ENCODE assay signal across 12 cellular contexts in the genomic region with DNA sequence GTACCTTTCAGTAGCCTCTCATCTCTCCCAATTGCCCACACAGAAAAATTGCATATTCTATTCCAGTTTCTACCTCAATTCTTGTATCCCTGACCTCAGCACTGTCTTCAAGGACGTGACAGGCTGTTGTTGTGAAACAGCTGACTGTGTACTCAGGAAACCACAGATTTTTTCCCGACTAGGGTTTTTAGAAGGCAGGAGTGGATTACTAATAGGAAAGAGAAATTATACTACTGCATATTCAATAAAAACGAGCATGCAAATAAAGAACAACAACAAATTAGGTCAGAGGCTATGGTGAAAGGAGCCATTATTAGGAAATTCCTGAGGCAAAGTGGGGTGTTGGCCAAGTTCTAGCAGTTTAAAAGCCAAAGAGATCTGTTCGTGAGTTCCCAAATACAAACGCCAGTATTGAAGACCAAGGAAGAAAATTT.
DNase-seq lines count a peak whose midpoint lies in the region; ATAC-seq and TF ChIP-seq lines count a peak whose summit lies in the region.
"Had no signal": no experiment of that assay in that cellular context is flagged by ENCODE, and none has a peak within 500 bp of the region (broad histone marks: within the 10 kb centered on the region; RNA-seq: fewer than 3 reads in every experiment).

No MANE protein-coding gene starts in this region.

- no peaks in the 10 kb centered on the region for H3K36me3 ChIP-seq in BE2C

- intact Hi-C loops in Right ventricle myocardium superior (cut with DNase I), result no loop called here

- DNase-seq in EH (ENCODE audit: low read depth), result peak; percentile 7
- peak; percentile 40 for DNase-seq in astrocyte of the cerebellum (ENCODE audit: low read depth)
- DNase-seq in Right ventricle myocardium superior, result no peak
- DNase-seq in pulmonary artery endothelial cell (ENCODE audit: low read depth, low spot score), result peak; percentile 33
- DNase-seq in NCI-H524 (lab: John Stamatoyannopoulos, UW), result no peak
- DNase-seq in BE2C, result no peak
- no peak for DNase-seq in germinal center (ENCODE audit: low spot score)
- DNase-seq in SKM-1 (lab: John Stamatoyannopoulos, UW; ENCODE audit: unreplicated experiment), result no peak
- DNase-seq: activated T-cell treated with anti-CD3 and anti-CD28 coated beads for 4 hours, COR-L47, NCI-H1105, SW 1271 had no signal

- peak; percentile 76 for ATAC-seq in Right ventricle myocardium superior (ENCODE audit: poor library complexity)

- TF ChIP-seq CTCF in astrocyte of the cerebellum (IDR thresholded peaks at IDR 0.05; ENCODE audit: low read depth, low read length, missing control alignments) (no peak), BE2C (IDR thresholded peaks at IDR 0.05; ENCODE audit: low read depth, low read length) (no peak)

- no peak overlapping the region for H3K4me3 ChIP-seq in astrocyte of the cerebellum (ENCODE audit: low read depth, low read length)
- no peak overlapping the region for H3K4me3 ChIP-seq in BE2C (ENCODE audit: low read depth, low read length)

- no peaks in the 10 kb centered on the region for H3K9me3 ChIP-seq in BE2C

- no peaks in the 10 kb centered on the region for H3K4me1 ChIP-seq in BE2C

- no peaks in the 10 kb centered on the region for H3K27me3 ChIP-seq in BE2C

- in situ Hi-C loops in astrocyte of the cerebellum (cut with HindIII; ENCODE audit: low sequenced_read_pairs), result no loop called here

Comparison
In these comparisons a context has a peak if more than half of its experiments do, and no peak if none do; other contexts are left out.
1. DNase-seq: peak in EH (single experiment), astrocyte of the cerebellum (single experiment) and pulmonary artery endothelial cell (single experiment); none in Right ventricle myocardium superior (single experiment), NCI-H524 (0 of 2), BE2C (single experiment), germinal center (single experiment) and SKM-1 (single experiment).